14 cellular contexts compared by ENCODE assay signal in the genomic region with DNA sequence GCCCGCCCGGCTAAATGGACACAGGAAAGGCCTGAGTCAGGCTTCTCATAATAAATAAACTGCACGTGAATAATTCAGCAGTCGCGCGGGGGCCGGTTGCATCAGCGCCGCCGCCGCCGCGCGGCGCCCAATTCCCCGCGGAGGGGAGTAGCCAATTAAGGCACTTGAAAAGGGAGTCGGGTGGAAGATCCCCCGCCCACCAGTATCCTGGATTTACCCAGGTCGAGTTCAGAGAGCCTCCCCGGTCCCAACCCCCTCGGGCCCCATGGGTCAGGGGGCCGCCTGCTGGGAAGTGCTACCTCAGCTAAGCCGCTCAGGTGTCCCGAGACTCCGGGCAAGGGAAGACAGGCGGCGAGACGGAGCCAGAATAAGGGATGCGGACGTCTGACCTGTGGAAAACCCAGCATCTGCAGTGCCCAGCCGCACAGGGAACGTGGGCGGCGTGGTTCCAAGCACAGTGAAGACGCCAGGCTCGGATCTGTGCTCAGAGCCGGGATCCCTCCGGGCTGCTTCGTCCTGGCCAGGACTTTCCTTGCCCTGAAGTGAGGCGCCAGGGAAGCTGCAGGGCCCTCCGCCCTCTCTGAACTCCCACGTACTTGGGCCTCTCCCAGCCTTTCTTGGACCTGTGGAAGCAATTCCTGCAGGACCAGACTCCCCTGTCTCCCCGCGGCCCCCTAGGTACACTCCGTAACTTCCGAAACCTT. TPM values are rescaled to one million over a fixed set of nuclear protein-coding genes. Genes with fewer than 3 reads are reported as not detected.
DNase-seq lines count a peak whose midpoint lies in the region; ATAC-seq and TF ChIP-seq lines count a peak whose summit lies in the region.
"Had no signal": no experiment of that assay in that cellular context is flagged by ENCODE, and none has a peak within 500 bp of the region (broad histone marks: within the 10 kb centered on the region; RNA-seq: fewer than 3 reads in every experiment).

No MANE protein-coding gene starts in this region.

- H3K4me3 Mint-ChIP-seq in memory B cell, result peak overlapping the region; percentile 70

- peaks cover 14% of the 10 kb centered on the region for H3K4me1 Mint-ChIP-seq in memory B cell

- CTCF ChIA-PET in A673 (lab: Charles Lee), result no interaction called here

- no peak for ATAC-seq in memory B cell (ENCODE audit: low read depth)
- no peak for ATAC-seq in HG03139 (IDR thresholded peaks at IDR 0.05; ENCODE audit: unreplicated experiment)
- ATAC-seq in HG02610 (IDR thresholded peaks at IDR 0.05; ENCODE audit: unreplicated experiment), result no peak

- no peaks in the 10 kb centered on the region for H3K9me3 Mint-ChIP-seq in memory B cell

- H3K36me3 Mint-ChIP-seq in memory B cell, result no peaks in the 10 kb centered on the region

- H3K9ac ChIP-seq in ES-I3 (ENCODE audit: low read depth, low read length), result peak overlapping the region; percentile 37; the same call in 1 of the 2 replicates
- H3K9ac ChIP-seq: BLaER1 had no signal

- intact Hi-C loops in A673 (cut with micrococcal nuclease; ENCODE audit: unreplicated experiment), result no loop called here

- BruUV-seq in A673 (replicated peaks; lab: Mats Ljungman, UMichigan), result no TSS peak

- H3K9me3 ChIP-seq in A673 (ENCODE audit: low read depth, low read length, poor library complexity, severe bottlenecking) (no peaks in the 10 kb centered on the region), ES-I3 (ENCODE audit: control insufficient read depth, insufficient read depth, low read length) (no peaks in the 10 kb centered on the region)
- H3K9me3 ChIP-seq: BLaER1 had no signal

- peaks cover 4% of the 10 kb centered on the region for H3K4me1 ChIP-seq in A673 (ENCODE audit: insufficient read depth, low read length, poor library complexity, severe bottlenecking)
- H3K4me1 ChIP-seq in ES-I3 (ENCODE audit: insufficient read depth, low read length), result no peaks in the 10 kb centered on the region; the same call in 1 of the 2 replicates
- H3K4me1 ChIP-seq: BLaER1 had no signal

- H3K27ac Mint-ChIP-seq in memory B cell, result peak overlapping the region; percentile 52

- H3K4me3 ChIP-seq in A673 (ENCODE audit: low read depth, low read length, poor library complexity, severe bottlenecking), result no peak overlapping the region
- H3K4me3 ChIP-seq: BLaER1 had no signal

- no peak overlapping the region for H3K27ac ChIP-seq in A673 (ENCODE audit: low read depth, low read length, poor library complexity, severe bottlenecking)
- H3K27ac ChIP-seq: BLaER1 had no signal

- peaks cover 85% of the 10 kb centered on the region for H3K27me3 ChIP-seq in A673 (replicated peaks; ENCODE audit: insufficient read depth, low read depth, low read length, poor library complexity)

- POLR2A ChIA-PET in A673 (lab: Charles Lee; ENCODE audit: low non-redundant PET), result no interaction called here

- no peaks in the 10 kb centered on the region for H3K36me3 ChIP-seq in A673 (ENCODE audit: insufficient read depth, low read length, poor library complexity, severe bottlenecking)
- H3K36me3 ChIP-seq in ES-I3 (ENCODE audit: insufficient read depth, low read length), result no peaks in the 10 kb centered on the region
- H3K36me3 ChIP-seq: BLaER1 had no signal

- peak; percentile 44 for DNase-seq in A673 (ENCODE audit: low spot score)
- DNase-seq in astrocyte of the hippocampus (ENCODE audit: low read depth, low spot score), result peak; percentile 33
- no peak for DNase-seq in memory B cell (ENCODE audit: low spot score in 2 of 2)
- DNase-seq in epidermal melanocyte (ENCODE audit: insufficient read length, low spot score), result no peak
- no peak for DNase-seq in Kasumi-1 (lab: John Stamatoyannopoulos, UW)
- DNase-seq: activated CD4-positive, alpha-beta T cell treated with anti-CD3 and anti-CD28 coated beads, Interleukin-2, amount 50 U/mL, for 1 hour; hippocampal formation; KBM-7; NCI-H1930 had no signal

- peaks cover 44% of the 10 kb centered on the region for H3K27me3 Mint-ChIP-seq in memory B cell

- TF ChIP-seq CTCF in A673 (conservative IDR thresholded peaks at IDR 0.05; ENCODE audit: low read depth, low read length), result no peak

RNA-seq across cellular contexts. Expression of a gene that starts 7.3 kb away (rescaled TPM):
- total RNA-seq in A673 (2021), result not detected in 2 replicates
- total RNA-seq: urinary bladder had no signal

Comparison
In these comparisons a context has a peak if more than half of its experiments do, and no peak if none do; other contexts are left out.
1. DNase-seq: peak in A673 (single experiment) and astrocyte of the hippocampus (single experiment); none in memory B cell (0 of 2), epidermal melanocyte (single experiment) and Kasumi-1 (0 of 2).